ENCODE assay signal across 2 cellular contexts in the genomic region with DNA sequence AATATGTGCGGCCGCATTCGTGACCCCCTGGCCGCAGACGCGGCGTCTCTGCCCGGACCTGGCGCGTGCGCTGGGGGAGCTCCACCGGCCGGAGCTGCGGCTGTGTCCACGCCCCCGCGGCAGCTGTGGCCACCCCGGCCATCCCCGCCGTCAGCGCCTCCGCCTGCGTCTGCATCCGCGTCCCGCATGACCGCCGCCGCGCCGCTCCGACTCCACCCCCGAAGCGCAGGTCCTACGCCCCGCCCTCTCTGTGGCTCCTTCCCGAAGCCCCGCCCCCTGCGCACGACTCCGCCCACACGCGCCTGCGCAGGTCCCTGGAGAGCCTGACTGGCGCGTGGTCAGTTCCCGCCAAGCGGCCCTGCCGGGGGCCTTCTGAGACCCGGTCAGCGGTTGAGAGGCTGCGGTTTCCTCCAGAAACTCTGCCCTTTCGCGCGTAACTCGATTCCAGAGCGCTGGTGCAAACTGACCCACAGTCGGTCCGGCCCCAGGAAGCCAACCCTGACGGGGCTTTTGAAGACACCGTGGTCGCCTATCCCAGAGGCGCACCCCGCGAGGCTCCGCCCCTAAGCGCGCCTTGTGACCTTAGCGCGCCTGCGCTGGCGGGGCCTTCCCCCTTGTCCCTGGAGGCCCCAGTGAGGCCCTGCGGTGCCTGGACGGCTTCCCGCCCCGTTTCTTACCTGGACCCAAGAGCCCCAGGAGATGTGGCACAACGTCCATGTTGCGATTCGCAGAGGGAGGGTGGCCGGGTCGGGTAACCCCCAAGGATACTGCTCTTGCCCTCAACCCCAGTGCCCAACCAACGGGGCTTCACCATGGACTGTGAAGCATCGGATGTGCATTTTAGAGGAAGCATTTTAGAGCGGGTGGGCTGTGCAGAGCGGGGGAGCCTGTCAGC.
TF ChIP-seq lines count a peak whose summit lies in the region.

A gene with protein sequence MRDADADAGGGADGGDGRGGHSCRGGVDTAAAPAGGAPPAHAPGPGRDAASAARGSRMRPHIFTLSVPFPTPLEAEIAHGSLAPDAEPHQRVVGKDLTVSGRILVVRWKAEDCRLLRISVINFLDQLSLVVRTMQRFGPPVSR (minus strand): TSS at position 554 of the 895 bp plus-strand sequence. CDS start 366 bp downstream, at position 188.

TF ChIP-seq in GM23338, 12 proteins besides CTCF, POLR2A, EP300 and RAD21 (continued from another document):
- TF ChIP-seq, protein P1, sequence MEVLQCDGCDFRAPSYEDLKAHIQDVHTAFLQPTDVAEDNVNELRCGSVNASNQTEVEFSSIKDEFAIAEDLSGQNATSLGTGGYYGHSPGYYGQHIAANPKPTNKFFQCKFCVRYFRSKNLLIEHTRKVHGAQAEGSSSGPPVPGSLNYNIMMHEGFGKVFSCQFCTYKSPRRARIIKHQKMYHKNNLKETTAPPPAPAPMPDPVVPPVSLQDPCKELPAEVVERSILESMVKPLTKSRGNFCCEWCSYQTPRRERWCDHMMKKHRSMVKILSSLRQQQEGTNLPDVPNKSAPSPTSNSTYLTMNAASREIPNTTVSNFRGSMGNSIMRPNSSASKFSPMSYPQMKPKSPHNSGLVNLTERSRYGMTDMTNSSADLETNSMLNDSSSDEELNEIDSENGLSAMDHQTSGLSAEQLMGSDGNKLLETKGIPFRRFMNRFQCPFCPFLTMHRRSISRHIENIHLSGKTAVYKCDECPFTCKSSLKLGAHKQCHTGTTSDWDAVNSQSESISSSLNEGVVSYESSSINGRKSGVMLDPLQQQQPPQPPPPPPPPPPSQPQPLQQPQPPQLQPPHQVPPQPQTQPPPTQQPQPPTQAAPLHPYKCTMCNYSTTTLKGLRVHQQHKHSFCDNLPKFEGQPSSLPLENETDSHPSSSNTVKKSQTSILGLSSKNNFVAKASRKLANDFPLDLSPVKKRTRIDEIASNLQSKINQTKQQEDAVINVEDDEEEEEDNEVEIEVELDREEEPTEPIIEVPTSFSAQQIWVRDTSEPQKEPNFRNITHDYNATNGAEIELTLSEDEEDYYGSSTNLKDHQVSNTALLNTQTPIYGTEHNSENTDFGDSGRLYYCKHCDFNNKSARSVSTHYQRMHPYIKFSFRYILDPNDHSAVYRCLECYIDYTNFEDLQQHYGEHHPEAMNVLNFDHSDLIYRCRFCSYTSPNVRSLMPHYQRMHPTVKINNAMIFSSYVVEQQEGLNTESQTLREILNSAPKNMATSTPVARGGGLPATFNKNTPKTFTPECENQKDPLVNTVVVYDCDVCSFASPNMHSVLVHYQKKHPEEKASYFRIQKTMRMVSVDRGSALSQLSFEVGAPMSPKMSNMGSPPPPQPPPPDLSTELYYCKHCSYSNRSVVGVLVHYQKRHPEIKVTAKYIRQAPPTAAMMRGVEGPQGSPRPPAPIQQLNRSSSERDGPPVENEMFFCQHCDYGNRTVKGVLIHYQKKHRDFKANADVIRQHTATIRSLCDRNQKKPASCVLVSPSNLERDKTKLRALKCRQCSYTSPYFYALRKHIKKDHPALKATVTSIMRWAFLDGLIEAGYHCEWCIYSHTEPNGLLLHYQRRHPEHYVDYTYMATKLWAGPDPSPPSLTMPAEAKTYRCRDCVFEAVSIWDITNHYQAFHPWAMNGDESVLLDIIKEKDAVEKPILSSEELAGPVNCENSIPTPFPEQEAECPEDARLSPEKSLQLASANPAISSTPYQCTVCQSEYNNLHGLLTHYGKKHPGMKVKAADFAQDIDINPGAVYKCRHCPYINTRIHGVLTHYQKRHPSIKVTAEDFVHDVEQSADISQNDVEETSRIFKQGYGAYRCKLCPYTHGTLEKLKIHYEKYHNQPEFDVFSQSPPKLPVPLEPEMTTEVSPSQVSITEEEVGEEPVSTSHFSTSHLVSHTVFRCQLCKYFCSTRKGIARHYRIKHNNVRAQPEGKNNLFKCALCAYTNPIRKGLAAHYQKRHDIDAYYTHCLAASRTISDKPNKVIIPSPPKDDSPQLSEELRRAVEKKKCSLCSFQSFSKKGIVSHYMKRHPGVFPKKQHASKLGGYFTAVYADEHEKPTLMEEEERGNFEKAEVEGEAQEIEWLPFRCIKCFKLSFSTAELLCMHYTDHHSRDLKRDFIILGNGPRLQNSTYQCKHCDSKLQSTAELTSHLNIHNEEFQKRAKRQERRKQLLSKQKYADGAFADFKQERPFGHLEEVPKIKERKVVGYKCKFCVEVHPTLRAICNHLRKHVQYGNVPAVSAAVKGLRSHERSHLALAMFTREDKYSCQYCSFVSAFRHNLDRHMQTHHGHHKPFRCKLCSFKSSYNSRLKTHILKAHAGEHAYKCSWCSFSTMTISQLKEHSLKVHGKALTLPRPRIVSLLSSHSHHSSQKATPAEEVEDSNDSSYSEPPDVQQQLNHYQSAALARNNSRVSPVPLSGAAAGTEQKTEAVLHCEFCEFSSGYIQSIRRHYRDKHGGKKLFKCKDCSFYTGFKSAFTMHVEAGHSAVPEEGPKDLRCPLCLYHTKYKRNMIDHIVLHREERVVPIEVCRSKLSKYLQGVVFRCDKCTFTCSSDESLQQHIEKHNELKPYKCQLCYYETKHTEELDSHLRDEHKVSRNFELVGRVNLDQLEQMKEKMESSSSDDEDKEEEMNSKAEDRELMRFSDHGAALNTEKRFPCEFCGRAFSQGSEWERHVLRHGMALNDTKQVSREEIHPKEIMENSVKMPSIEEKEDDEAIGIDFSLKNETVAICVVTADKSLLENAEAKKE (CRISPR knock-in tag; IDR thresholded peaks at IDR 0.05) = no peak
- TF ChIP-seq ZNF114 (CRISPR knock-in tag; IDR thresholded peaks at IDR 0.05) = no peak
- no peak for TF ChIP-seq CREB1 (CRISPR knock-in tag; IDR thresholded peaks at IDR 0.05; ENCODE audit: low read depth)
TF ChIP-seq in GM23338: peak in this region for 1.

TF ChIP-seq in neural cell, 6 proteins besides CTCF, POLR2A, EP300 and RAD21 (continued from another document):
- TF ChIP-seq, protein P2, sequence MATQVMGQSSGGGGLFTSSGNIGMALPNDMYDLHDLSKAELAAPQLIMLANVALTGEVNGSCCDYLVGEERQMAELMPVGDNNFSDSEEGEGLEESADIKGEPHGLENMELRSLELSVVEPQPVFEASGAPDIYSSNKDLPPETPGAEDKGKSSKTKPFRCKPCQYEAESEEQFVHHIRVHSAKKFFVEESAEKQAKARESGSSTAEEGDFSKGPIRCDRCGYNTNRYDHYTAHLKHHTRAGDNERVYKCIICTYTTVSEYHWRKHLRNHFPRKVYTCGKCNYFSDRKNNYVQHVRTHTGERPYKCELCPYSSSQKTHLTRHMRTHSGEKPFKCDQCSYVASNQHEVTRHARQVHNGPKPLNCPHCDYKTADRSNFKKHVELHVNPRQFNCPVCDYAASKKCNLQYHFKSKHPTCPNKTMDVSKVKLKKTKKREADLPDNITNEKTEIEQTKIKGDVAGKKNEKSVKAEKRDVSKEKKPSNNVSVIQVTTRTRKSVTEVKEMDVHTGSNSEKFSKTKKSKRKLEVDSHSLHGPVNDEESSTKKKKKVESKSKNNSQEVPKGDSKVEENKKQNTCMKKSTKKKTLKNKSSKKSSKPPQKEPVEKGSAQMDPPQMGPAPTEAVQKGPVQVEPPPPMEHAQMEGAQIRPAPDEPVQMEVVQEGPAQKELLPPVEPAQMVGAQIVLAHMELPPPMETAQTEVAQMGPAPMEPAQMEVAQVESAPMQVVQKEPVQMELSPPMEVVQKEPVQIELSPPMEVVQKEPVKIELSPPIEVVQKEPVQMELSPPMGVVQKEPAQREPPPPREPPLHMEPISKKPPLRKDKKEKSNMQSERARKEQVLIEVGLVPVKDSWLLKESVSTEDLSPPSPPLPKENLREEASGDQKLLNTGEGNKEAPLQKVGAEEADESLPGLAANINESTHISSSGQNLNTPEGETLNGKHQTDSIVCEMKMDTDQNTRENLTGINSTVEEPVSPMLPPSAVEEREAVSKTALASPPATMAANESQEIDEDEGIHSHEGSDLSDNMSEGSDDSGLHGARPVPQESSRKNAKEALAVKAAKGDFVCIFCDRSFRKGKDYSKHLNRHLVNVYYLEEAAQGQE (IDR thresholded peaks at IDR 0.05; ENCODE audit: borderline replicate concordance) = no peak
- TF ChIP-seq EZH2 (IDR thresholded peaks at IDR 0.05; ENCODE audit: borderline replicate concordance, insufficient read depth, low read length, poor library complexity, severe bottlenecking) (no peak), TAF1 (IDR thresholded peaks at IDR 0.05; ENCODE audit: low read depth) (no peak)
